Comparison of ENCODE assay signal across 1 cellular context in the genomic region with DNA sequence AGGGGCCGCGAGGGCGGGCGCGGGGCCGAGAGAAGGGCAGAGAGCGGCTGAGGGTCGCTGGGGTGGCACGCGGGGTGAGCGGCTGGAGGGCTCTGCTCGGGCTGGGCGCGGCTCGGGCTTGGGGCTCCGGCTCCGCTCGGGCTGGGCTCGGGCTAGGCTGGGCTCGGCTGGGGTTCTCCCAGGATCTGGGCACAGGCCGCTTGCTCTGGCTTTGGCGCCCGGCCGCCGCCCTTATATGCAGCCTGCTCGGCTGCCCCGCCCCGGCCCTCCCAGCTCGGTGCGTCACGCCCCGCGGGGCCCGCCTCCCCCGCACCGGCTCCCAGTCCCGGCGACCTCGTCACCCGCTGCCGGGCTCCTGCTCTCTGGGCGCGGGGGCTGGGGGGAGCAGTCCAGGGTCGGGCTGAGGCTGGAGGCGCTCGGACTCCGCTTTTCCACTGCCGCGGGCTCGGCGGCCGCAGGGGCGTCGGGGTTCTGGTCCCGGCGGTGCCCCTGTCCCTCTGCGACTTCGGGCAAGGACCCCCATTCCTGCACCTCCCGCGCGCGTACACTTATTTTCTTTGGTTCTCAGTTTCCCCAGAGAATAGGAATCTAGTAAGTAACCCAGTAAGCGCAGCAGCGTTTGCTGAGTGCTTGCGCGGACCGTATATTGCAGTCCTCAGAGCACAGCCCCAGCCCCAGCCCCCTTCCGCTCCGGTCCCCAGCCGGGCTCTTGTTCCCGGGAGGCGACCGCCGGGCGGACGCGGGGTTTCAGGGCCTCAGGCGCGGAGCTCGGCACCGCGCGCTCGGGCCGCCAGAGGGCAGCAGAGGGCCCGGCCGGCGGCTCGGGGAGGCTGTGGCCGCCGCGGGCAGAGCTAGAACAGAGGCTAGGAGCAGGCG.
A peak's percentile ranks its signal among the peaks of the same experiment; 100 is the strongest.
TF ChIP-seq lines count a peak whose summit lies in the region.

A gene with protein sequence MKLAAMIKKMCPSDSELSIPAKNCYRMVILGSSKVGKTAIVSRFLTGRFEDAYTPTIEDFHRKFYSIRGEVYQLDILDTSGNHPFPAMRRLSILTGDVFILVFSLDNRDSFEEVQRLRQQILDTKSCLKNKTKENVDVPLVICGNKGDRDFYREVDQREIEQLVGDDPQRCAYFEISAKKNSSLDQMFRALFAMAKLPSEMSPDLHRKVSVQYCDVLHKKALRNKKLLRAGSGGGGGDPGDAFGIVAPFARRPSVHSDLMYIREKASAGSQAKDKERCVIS (minus strand): TSS at position 207 of the 876 bp plus-strand sequence. CDS start 214 bp downstream, outside the sequence.

TF ChIP-seq in HepG2, 621 proteins besides CTCF, POLR2A, EP300 and RAD21 (continued from another document and continues in another):
- TF ChIP-seq, protein P1, sequence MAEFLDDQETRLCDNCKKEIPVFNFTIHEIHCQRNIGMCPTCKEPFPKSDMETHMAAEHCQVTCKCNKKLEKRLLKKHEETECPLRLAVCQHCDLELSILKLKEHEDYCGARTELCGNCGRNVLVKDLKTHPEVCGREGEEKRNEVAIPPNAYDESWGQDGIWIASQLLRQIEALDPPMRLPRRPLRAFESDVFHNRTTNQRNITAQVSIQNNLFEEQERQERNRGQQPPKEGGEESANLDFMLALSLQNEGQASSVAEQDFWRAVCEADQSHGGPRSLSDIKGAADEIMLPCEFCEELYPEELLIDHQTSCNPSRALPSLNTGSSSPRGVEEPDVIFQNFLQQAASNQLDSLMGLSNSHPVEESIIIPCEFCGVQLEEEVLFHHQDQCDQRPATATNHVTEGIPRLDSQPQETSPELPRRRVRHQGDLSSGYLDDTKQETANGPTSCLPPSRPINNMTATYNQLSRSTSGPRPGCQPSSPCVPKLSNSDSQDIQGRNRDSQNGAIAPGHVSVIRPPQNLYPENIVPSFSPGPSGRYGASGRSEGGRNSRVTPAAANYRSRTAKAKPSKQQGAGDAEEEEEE (CRISPR knock-in tag; IDR thresholded peaks at IDR 0.05; ENCODE audit: borderline replicate concordance) = no peak
- no peak for TF ChIP-seq ZNF552 (CRISPR knock-in tag; IDR thresholded peaks at IDR 0.05; ENCODE audit: borderline replicate concordance)
- TF ChIP-seq SRY (CRISPR knock-in tag; IDR thresholded peaks at IDR 0.05) = 0 out of 2 replicates have a peak, but pooled peaks have one; percentile 2
- TF ChIP-seq, protein P2, sequence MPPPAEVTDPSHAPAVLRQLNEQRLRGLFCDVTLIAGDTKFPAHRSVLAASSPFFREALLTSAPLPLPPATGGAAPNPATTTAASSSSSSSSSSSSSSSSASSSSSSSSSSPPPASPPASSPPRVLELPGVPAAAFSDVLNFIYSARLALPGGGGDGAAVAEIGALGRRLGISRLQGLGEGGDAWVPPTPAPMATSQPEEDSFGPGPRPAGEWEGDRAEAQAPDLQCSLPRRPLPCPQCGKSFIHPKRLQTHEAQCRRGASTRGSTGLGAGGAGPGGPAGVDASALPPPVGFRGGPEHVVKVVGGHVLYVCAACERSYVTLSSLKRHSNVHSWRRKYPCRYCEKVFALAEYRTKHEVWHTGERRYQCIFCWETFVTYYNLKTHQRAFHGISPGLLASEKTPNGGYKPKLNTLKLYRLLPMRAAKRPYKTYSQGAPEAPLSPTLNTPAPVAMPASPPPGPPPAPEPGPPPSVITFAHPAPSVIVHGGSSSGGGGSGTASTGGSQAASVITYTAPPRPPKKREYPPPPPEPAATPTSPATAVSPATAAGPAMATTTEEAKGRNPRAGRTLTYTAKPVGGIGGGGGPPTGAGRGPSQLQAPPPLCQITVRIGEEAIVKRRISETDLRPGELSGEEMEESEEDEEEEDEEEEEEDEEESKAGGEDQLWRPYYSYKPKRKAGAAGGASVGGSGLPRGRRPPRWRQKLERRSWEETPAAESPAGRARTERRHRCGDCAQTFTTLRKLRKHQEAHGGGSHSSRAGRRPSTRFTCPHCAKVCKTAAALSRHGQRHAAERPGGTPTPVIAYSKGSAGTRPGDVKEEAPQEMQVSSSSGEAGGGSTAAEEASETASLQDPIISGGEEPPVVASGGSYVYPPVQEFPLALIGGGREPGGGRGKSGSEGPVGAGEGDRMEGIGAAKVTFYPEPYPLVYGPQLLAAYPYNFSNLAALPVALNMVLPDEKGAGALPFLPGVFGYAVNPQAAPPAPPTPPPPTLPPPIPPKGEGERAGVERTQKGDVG (CRISPR knock-in tag; IDR thresholded peaks at IDR 0.05; ENCODE audit: borderline replicate concordance) = no peak
- TF ChIP-seq SMC3 (IDR thresholded peaks at IDR 0.05; ENCODE audit: low read length) = peak; percentile 46; the same call in 1 of the 2 replicates
- TF ChIP-seq MIXL1 (CRISPR knock-in tag; IDR thresholded peaks at IDR 0.05) = no peak
- TF ChIP-seq ELF4 (CRISPR knock-in tag; IDR thresholded peaks at IDR 0.05; ENCODE audit: borderline replicate concordance) = no peak
- no peak for TF ChIP-seq SP140L (CRISPR knock-in tag; IDR thresholded peaks at IDR 0.05; ENCODE audit: borderline replicate concordance)
- no peak for TF ChIP-seq SRSF4 (IDR thresholded peaks at IDR 0.05; ENCODE audit: low read depth, low read length, poor library complexity, severe bottlenecking)
- TF ChIP-seq ZMYM3 (CRISPR knock-in tag; IDR thresholded peaks at IDR 0.05) = no peak
- TF ChIP-seq AHR (CRISPR knock-in tag; IDR thresholded peaks at IDR 0.05) = peak; percentile 39; the same call in 1 of the 2 replicates
- no peak for TF ChIP-seq ZNF136 (CRISPR knock-in tag; IDR thresholded peaks at IDR 0.05; ENCODE audit: low read depth)
- TF ChIP-seq HOXA7 (CRISPR knock-in tag; IDR thresholded peaks at IDR 0.05) = no peak
- no peak for TF ChIP-seq PAF1 (CRISPR knock-in tag; IDR thresholded peaks at IDR 0.05)
- TF ChIP-seq, protein P3, sequence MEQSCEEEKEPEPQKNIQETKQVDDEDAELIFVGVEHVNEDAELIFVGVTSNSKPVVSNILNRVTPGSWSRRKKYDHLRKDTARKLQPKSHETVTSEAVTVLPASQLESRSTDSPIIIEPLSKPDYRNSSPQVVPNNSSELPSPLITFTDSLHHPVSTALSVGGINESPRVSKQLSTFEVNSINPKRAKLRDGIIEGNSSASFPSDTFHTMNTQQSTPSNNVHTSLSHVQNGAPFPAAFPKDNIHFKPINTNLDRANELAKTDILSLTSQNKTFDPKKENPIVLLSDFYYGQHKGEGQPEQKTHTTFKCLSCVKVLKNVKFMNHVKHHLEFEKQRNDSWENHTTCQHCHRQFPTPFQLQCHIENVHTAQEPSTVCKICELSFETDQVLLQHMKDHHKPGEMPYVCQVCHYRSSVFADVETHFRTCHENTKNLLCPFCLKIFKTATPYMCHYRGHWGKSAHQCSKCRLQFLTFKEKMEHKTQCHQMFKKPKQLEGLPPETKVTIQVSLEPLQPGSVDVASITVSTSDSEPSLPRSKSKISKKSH (CRISPR knock-in tag; IDR thresholded peaks at IDR 0.05; ENCODE audit: borderline replicate concordance) = no peak; the same call in 1 of the 2 replicates
- TF ChIP-seq PRMT3 (CRISPR knock-in tag; IDR thresholded peaks at IDR 0.05; ENCODE audit: borderline replicate concordance, low read depth) = no peak
- TF ChIP-seq SNRNP70 (IDR thresholded peaks at IDR 0.05; ENCODE audit: low read depth, low read length) = no peak
- TF ChIP-seq PPARG (CRISPR knock-in tag; conservative IDR thresholded peaks at IDR 0.05) = peak; percentile 16; the same call in 1 of the 2 replicates
- TF ChIP-seq ZMYM2 (CRISPR knock-in tag; IDR thresholded peaks at IDR 0.05) = no peak
- TF ChIP-seq, protein P4, sequence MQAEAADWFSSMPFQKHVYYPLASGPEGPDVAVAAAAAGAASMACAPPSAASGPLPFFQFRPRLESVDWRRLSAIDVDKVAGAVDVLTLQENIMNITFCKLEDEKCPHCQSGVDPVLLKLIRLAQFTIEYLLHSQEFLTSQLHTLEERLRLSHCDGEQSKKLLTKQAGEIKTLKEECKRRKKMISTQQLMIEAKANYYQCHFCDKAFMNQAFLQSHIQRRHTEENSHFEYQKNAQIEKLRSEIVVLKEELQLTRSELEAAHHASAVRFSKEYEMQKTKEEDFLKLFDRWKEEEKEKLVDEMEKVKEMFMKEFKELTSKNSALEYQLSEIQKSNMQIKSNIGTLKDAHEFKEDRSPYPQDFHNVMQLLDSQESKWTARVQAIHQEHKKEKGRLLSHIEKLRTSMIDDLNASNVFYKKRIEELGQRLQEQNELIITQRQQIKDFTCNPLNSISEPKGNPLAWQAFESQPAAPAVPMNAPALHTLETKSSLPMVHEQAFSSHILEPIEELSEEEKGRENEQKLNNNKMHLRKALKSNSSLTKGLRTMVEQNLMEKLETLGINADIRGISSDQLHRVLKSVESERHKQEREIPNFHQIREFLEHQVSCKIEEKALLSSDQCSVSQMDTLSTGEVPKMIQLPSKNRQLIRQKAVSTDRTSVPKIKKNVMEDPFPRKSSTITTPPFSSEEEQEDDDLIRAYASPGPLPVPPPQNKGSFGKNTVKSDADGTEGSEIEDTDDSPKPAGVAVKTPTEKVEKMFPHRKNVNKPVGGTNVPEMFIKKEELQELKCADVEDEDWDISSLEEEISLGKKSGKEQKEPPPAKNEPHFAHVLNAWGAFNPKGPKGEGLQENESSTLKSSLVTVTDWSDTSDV (CRISPR knock-in tag; IDR thresholded peaks at IDR 0.05) = 0 out of 2 replicates have a peak, but pooled peaks have one; percentile 16
- no peak for TF ChIP-seq ZNF333 (CRISPR knock-in tag; IDR thresholded peaks at IDR 0.05; ENCODE audit: borderline replicate concordance)
- TF ChIP-seq ZNF205 (CRISPR knock-in tag; IDR thresholded peaks at IDR 0.05) = no peak
- TF ChIP-seq, protein P5, sequence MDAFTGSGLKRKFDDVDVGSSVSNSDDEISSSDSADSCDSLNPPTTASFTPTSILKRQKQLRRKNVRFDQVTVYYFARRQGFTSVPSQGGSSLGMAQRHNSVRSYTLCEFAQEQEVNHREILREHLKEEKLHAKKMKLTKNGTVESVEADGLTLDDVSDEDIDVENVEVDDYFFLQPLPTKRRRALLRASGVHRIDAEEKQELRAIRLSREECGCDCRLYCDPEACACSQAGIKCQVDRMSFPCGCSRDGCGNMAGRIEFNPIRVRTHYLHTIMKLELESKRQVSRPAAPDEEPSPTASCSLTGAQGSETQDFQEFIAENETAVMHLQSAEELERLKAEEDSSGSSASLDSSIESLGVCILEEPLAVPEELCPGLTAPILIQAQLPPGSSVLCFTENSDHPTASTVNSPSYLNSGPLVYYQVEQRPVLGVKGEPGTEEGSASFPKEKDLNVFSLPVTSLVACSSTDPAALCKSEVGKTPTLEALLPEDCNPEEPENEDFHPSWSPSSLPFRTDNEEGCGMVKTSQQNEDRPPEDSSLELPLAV (CRISPR knock-in tag; conservative IDR thresholded peaks at IDR 0.05; ENCODE audit: low read depth) = no peak
- no peak for TF ChIP-seq RBAK (CRISPR knock-in tag; IDR thresholded peaks at IDR 0.05)
- no peak for TF ChIP-seq ZNF484 (CRISPR knock-in tag; IDR thresholded peaks at IDR 0.05; ENCODE audit: borderline replicate concordance, low read depth)
- peak; percentile 33; the same call in 1 of the 2 replicates for TF ChIP-seq ZNF331 (CRISPR knock-in tag; IDR thresholded peaks at IDR 0.05)
- TF ChIP-seq HDAC1 (CRISPR knock-in tag; IDR thresholded peaks at IDR 0.05) = no peak
- TF ChIP-seq FOXA3 (CRISPR knock-in tag; IDR thresholded peaks at IDR 0.05) = 0 out of 2 replicates have a peak, but pooled peaks have one; percentile 19
- TF ChIP-seq, protein P6, sequence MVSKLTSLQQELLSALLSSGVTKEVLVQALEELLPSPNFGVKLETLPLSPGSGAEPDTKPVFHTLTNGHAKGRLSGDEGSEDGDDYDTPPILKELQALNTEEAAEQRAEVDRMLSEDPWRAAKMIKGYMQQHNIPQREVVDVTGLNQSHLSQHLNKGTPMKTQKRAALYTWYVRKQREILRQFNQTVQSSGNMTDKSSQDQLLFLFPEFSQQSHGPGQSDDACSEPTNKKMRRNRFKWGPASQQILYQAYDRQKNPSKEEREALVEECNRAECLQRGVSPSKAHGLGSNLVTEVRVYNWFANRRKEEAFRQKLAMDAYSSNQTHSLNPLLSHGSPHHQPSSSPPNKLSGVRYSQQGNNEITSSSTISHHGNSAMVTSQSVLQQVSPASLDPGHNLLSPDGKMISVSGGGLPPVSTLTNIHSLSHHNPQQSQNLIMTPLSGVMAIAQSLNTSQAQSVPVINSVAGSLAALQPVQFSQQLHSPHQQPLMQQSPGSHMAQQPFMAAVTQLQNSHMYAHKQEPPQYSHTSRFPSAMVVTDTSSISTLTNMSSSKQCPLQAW (CRISPR knock-in tag; IDR thresholded peaks at IDR 0.05) = no peak
- peak; percentile 69 for TF ChIP-seq SAP130 (CRISPR knock-in tag; IDR thresholded peaks at IDR 0.05; ENCODE audit: low read depth)
- TF ChIP-seq IKZF4 (CRISPR knock-in tag; IDR thresholded peaks at IDR 0.05; ENCODE audit: borderline replicate concordance, low read depth, not compliant biosample characterization) = no peak
- TF ChIP-seq, protein P7, sequence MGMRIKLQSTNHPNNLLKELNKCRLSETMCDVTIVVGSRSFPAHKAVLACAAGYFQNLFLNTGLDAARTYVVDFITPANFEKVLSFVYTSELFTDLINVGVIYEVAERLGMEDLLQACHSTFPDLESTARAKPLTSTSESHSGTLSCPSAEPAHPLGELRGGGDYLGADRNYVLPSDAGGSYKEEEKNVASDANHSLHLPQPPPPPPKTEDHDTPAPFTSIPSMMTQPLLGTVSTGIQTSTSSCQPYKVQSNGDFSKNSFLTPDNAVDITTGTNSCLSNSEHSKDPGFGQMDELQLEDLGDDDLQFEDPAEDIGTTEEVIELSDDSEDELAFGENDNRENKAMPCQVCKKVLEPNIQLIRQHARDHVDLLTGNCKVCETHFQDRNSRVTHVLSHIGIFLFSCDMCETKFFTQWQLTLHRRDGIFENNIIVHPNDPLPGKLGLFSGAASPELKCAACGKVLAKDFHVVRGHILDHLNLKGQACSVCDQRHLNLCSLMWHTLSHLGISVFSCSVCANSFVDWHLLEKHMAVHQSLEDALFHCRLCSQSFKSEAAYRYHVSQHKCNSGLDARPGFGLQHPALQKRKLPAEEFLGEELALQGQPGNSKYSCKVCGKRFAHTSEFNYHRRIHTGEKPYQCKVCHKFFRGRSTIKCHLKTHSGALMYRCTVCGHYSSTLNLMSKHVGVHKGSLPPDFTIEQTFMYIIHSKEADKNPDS (CRISPR knock-in tag; IDR thresholded peaks at IDR 0.05) = no peak
- TF ChIP-seq, protein P8, sequence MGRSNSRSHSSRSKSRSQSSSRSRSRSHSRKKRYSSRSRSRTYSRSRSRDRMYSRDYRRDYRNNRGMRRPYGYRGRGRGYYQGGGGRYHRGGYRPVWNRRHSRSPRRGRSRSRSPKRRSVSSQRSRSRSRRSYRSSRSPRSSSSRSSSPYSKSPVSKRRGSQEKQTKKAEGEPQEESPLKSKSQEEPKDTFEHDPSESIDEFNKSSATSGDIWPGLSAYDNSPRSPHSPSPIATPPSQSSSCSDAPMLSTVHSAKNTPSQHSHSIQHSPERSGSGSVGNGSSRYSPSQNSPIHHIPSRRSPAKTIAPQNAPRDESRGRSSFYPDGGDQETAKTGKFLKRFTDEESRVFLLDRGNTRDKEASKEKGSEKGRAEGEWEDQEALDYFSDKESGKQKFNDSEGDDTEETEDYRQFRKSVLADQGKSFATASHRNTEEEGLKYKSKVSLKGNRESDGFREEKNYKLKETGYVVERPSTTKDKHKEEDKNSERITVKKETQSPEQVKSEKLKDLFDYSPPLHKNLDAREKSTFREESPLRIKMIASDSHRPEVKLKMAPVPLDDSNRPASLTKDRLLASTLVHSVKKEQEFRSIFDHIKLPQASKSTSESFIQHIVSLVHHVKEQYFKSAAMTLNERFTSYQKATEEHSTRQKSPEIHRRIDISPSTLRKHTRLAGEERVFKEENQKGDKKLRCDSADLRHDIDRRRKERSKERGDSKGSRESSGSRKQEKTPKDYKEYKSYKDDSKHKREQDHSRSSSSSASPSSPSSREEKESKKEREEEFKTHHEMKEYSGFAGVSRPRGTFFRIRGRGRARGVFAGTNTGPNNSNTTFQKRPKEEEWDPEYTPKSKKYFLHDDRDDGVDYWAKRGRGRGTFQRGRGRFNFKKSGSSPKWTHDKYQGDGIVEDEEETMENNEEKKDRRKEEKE (IDR thresholded peaks at IDR 0.05) = no peak
- TF ChIP-seq DR1 (CRISPR knock-in tag; IDR thresholded peaks at IDR 0.05) = peak; percentile 97
- TF ChIP-seq ZNF367 (CRISPR knock-in tag; IDR thresholded peaks at IDR 0.05; ENCODE audit: borderline replicate concordance) = no peak
